In genomic region chr9:70563010-70563409, GRCh38 we compare ENCODE assay signal across 9 cellular contexts.
DNase-seq lines count a peak whose midpoint lies in the region; ATAC-seq and TF ChIP-seq lines count a peak whose summit lies in the region.
"Had no signal": no experiment of that assay in that cellular context is flagged by ENCODE, and none has a peak within 500 bp of the region (broad histone marks: within the 10 kb centered on the region; RNA-seq: fewer than 3 reads in every experiment).

No MANE protein-coding gene starts in this region.

- H3K4me3 ChIP-seq in Loucy (ENCODE audit: low read length, poor library complexity, severe bottlenecking) (peak overlapping the region; percentile 46), osteoblast (ENCODE audit: insufficient read depth, low read length) (no peak overlapping the region)

- no peaks in the 10 kb centered on the region for H3K36me3 Mint-ChIP-seq in CD4-positive, alpha-beta T cell (ENCODE audit: low read depth)
- H3K36me3 Mint-ChIP-seq in central memory CD8-positive, alpha-beta T cell (ENCODE audit: insufficient read depth) = peaks cover 1% of the 10 kb centered on the region

- H3K27me3 ChIP-seq in CD4-positive, alpha-beta T cell (ENCODE audit: control insufficient read depth, insufficient read depth, low read length) = no peaks in the 10 kb centered on the region
- H3K27me3 ChIP-seq in Loucy (ENCODE audit: insufficient read depth, low read length, poor library complexity, severe bottlenecking) (no peaks in the 10 kb centered on the region), osteoblast (ENCODE audit: insufficient read depth, low read length) (no peaks in the 10 kb centered on the region)

- in situ Hi-C loops in G401 (cut with HindIII; ENCODE audit: low sequenced_read_pairs) = no loop called here

- H3K27ac ChIP-seq in CD4-positive, alpha-beta T cell (ENCODE audit: low read depth, low read length) = peak overlapping the region; percentile 57
- peak overlapping the region; percentile 94 for H3K27ac ChIP-seq in osteoblast (ENCODE audit: low read depth, low read length)

- POLR2A ChIA-PET in CD4-positive, alpha-beta T cell (lab: Charles Lee) = interaction anchor here (0.9 to 5.9 kb wide), 8 partner anchors 19 to 152 kb away, joined by 3 to 61 read pairs (median 5); partner anchors contain the start of gene KLF9

- H3K27me3 Mint-ChIP-seq in CD4-positive, alpha-beta T cell = no peaks in the 10 kb centered on the region
- no peaks in the 10 kb centered on the region for H3K27me3 Mint-ChIP-seq in central memory CD8-positive, alpha-beta T cell

- peak overlapping the region; percentile 67 for H3K4me2 ChIP-seq in Loucy (ENCODE audit: low read depth, low read length, poor library complexity, severe bottlenecking)
- peak overlapping the region; percentile 43 for H3K4me2 ChIP-seq in osteoblast (ENCODE audit: insufficient read depth, low read length)

- ATAC-seq in CD4-positive, alpha-beta T cell (ENCODE audit: poor library complexity) = no peak
- no peak for ATAC-seq in central memory CD8-positive, alpha-beta T cell (replicated peaks; ENCODE audit: extremely low read depth, poor library complexity, severe bottlenecking)
- ATAC-seq in left colon = no peak
- no peak for ATAC-seq in GM19035 (IDR thresholded peaks at IDR 0.05; ENCODE audit: unreplicated experiment)

- no peaks in the 10 kb centered on the region for H3K9me3 Mint-ChIP-seq in CD4-positive, alpha-beta T cell
- no peaks in the 10 kb centered on the region for H3K9me3 Mint-ChIP-seq in central memory CD8-positive, alpha-beta T cell

- no peak for TF ChIP-seq CTCF in CD4-positive, alpha-beta T cell (IDR thresholded peaks at IDR 0.05)
- TF ChIP-seq CTCF in Loucy (conservative IDR thresholded peaks at IDR 0.05; ENCODE audit: low read length) (no peak), osteoblast (IDR thresholded peaks at IDR 0.05; ENCODE audit: extremely low read depth, low read depth, low read length) (no peak)

- peaks cover 52% of the 10 kb centered on the region for H3K4me1 Mint-ChIP-seq in CD4-positive, alpha-beta T cell (ENCODE audit: low read depth)
- H3K4me1 Mint-ChIP-seq in central memory CD8-positive, alpha-beta T cell = peaks cover 29% of the 10 kb centered on the region

- H4K20me1 ChIP-seq in Loucy (ENCODE audit: insufficient read depth, low read length, poor library complexity, severe bottlenecking) (no peaks in the 10 kb centered on the region), osteoblast (ENCODE audit: insufficient read depth, low read length) (no peaks in the 10 kb centered on the region)

- H3K27ac Mint-ChIP-seq in CD4-positive, alpha-beta T cell = peak overlapping the region; percentile 86
- peak overlapping the region; percentile 52 for H3K27ac Mint-ChIP-seq in central memory CD8-positive, alpha-beta T cell (ENCODE audit: low read depth)

- H2AFZ ChIP-seq in Loucy (ENCODE audit: low read length) = peak overlapping the region; percentile 54
- H2AFZ ChIP-seq in osteoblast (ENCODE audit: low read length) = peak overlapping the region; percentile 51

- no peaks in the 10 kb centered on the region for H3K9me3 ChIP-seq in CD4-positive, alpha-beta T cell (ENCODE audit: control insufficient read depth, low read length)
- H3K9me3 ChIP-seq in Loucy (ENCODE audit: insufficient read depth, low read depth, low read length) (no peaks in the 10 kb centered on the region), osteoblast (ENCODE audit: low read depth, low read length) (no peaks in the 10 kb centered on the region)

- H3K79me2 ChIP-seq in Loucy (ENCODE audit: insufficient read depth, low read length) (no peaks in the 10 kb centered on the region), osteoblast (ENCODE audit: insufficient read depth, low read length) (no peaks in the 10 kb centered on the region)

- no peak for DNase-seq in CD4-positive, alpha-beta T cell
- no peak for DNase-seq in central memory CD8-positive, alpha-beta T cell (ENCODE audit: low spot score in 2 of 2)
- DNase-seq in osteoblast (ENCODE audit: insufficient read length, low spot score, missing footprints) (no peak), AG08395 (ENCODE audit: low spot score) (no peak), G401 (ENCODE audit: low spot score) (no peak), left colon (no peak)
- DNase-seq: COR-L47 had no signal

- intact Hi-C loops in CD4-positive, alpha-beta T cell (cut with DNase I, micrococcal nuclease) = loop anchor here (2.0 to 10.0 kb wide), 4 partner anchors 39 to 308 kb away; partner anchors contain the start of gene SMC5 (in 1 of the 2)
- intact Hi-C loops in left colon (cut with DNase I, micrococcal nuclease) = no loop called here

- H3K4me1 ChIP-seq in Loucy (ENCODE audit: insufficient read depth, low read length, poor library complexity, severe bottlenecking) (peaks cover 22% of the 10 kb centered on the region), osteoblast (ENCODE audit: insufficient read depth, low read length) (peaks cover 29% of the 10 kb centered on the region)

- H3K4me3 Mint-ChIP-seq in CD4-positive, alpha-beta T cell = peak overlapping the region; percentile 67
- peak overlapping the region; percentile 12 for H3K4me3 Mint-ChIP-seq in central memory CD8-positive, alpha-beta T cell

- no peaks in the 10 kb centered on the region for H3K9me2 ChIP-seq in Loucy (replicated peaks; ENCODE audit: low read depth, low read length)

- H3K36me3 ChIP-seq in Loucy (ENCODE audit: insufficient read depth, low read length) = no peaks in the 10 kb centered on the region
- H3K36me3 ChIP-seq in osteoblast (ENCODE audit: insufficient read depth, low read length) = no peaks in the 10 kb centered on the region

- CTCF ChIA-PET in CD4-positive, alpha-beta T cell (lab: Charles Lee) = no interaction called here

- H3K9ac ChIP-seq in Loucy (ENCODE audit: low read depth, low read length, poor library complexity, severe bottlenecking) = no peak overlapping the region

- H3F3A ChIP-seq in Loucy (ENCODE audit: low read depth) = no peaks in the 10 kb centered on the region

Comparison
In these comparisons a context has a peak if more than half of its experiments do, and no peak if none do; other contexts are left out.
1. intact Hi-C loops: an anchor here in CD4-positive, alpha-beta T cell (2.0 to 10.0 kb wide); none called in left colon.